ENCODE assay signal across 9 cellular contexts in the genomic region with DNA sequence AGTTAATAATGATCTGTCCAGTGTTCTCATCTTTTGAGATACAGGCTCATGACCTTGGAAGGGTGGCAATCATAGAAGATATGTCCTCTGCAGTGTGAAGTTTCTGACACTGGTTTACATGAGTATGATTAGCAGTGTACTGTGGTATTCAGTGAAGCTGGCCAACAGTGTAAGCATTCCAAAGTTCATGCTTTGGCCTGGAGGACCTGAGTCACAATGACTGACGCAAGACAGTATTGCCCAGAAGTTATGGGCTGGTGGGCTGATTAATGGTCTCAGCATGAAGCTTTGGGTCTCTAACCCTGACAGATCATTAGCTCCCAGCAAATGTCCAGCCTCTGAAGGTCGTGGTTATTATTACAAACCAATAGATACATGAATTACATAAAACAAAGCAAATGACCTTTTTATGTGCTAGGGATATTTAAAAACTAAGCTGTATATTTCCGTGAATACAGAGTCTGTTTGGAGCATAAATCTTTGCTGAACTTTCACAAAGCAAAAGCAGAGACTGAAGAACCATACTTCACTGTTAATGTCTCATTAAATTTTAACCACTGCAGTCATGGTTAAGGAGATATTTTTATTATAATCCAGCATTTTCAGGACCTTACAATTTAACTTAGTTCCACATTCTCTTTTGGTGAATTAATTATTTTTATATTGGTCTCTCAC. TPM values are rescaled to one million over a fixed set of nuclear protein-coding genes. Genes with fewer than 3 reads are reported as not detected.
DNase-seq lines count a peak whose midpoint lies in the region; ATAC-seq and TF ChIP-seq lines count a peak whose summit lies in the region.
"Had no signal": no experiment of that assay in that cellular context is flagged by ENCODE, and none has a peak within 500 bp of the region (broad histone marks: within the 10 kb centered on the region; RNA-seq: fewer than 3 reads in every experiment).

No MANE protein-coding gene starts in this region.

- CTCF ChIA-PET in Caco-2 (lab: Charles Lee) (interaction anchor here (1.3 kb wide), 1 partner anchor 30 kb away, joined by 3 read pairs; no protein-coding TSS in a partner anchor), RWPE1 (lab: Yijun Ruan, JAX) (interaction anchor here (0.6 kb wide), 1 partner anchor 119 kb away, joined by 3 read pairs; no protein-coding TSS in a partner anchor)

- no TSS peak for BruUV-seq in Caco-2 (replicated peaks; lab: Mats Ljungman, UMichigan)

- H3K4me1 Mint-ChIP-seq in Caco-2 (ENCODE audit: low read depth, unreplicated experiment), result peaks cover 19% of the 10 kb centered on the region

- H3K9me3 Mint-ChIP-seq in Caco-2 (ENCODE audit: unreplicated experiment), result peaks cover 11% of the 10 kb centered on the region

- DNase-seq in Caco-2, result peak; percentile 70 to 78
- peak; percentile 52 for DNase-seq in RWPE1 (ENCODE audit: low spot score)
- DNase-seq in fibroblast of pulmonary artery (ENCODE audit: low read depth), result peak; percentile 91
- DNase-seq in omental fat pad (ENCODE audit: low spot score), result no peak
- no peak for DNase-seq in effector memory CD4-positive, alpha-beta T cell
- no peak for DNase-seq in nucleus accumbens (lab: John Stamatoyannopoulos, UW)
- DNase-seq in SIG-M5 treated with dmso at 0.1 percent for 504 hours (lab: John Stamatoyannopoulos, UW; ENCODE audit: unreplicated experiment), result no peak
- DNase-seq: cerebellar nuclear complex had no signal

- H3K4me3 ChIP-seq in Caco-2 (ENCODE audit: low read depth, low read length) (no peak overlapping the region), fibroblast of pulmonary artery (replicated peaks; ENCODE audit: low read depth, low read length) (no peak overlapping the region)
- no peak overlapping the region for H3K4me3 ChIP-seq in effector memory CD4-positive, alpha-beta T cell (ENCODE audit: insufficient read depth, low read depth, low read length, poor library complexity, severe bottlenecking)

- H3K4me1 ChIP-seq in Caco-2, result peaks cover 25% of the 10 kb centered on the region
- no peaks in the 10 kb centered on the region for H3K4me1 ChIP-seq in effector memory CD4-positive, alpha-beta T cell (ENCODE audit: control insufficient read depth, insufficient read depth, low read length, poor library complexity, severe bottlenecking)

- H3K36me3 ChIP-seq in Caco-2 (ENCODE audit: control insufficient read depth, insufficient read depth, low read length), result no peaks in the 10 kb centered on the region
- H3K36me3 ChIP-seq in effector memory CD4-positive, alpha-beta T cell (ENCODE audit: control insufficient read depth, insufficient read depth, low read length), result no peaks in the 10 kb centered on the region

- no peaks in the 10 kb centered on the region for H3K9me3 ChIP-seq in Caco-2
- no peaks in the 10 kb centered on the region for H3K9me3 ChIP-seq in effector memory CD4-positive, alpha-beta T cell (ENCODE audit: control insufficient read depth, low read length)

- H3K4me3 Mint-ChIP-seq in Caco-2 (ENCODE audit: unreplicated experiment), result no peak overlapping the region

- H3K27me3 ChIP-seq in Caco-2 (replicated peaks; ENCODE audit: control insufficient read depth, insufficient read depth, low read length), result no peaks in the 10 kb centered on the region
- H3K27me3 ChIP-seq in effector memory CD4-positive, alpha-beta T cell (replicated peaks; ENCODE audit: control insufficient read depth, insufficient read depth, low read length, poor library complexity, severe bottlenecking), result no peaks in the 10 kb centered on the region

- no peaks in the 10 kb centered on the region for H3K27me3 Mint-ChIP-seq in Caco-2 (ENCODE audit: insufficient read depth, unreplicated experiment)

- ATAC-seq in omental fat pad (ENCODE audit: low FRiP score), result peak; percentile 87
- ATAC-seq in GM19035 (IDR thresholded peaks at IDR 0.05; ENCODE audit: unreplicated experiment), result no peak

- intact Hi-C loops in Caco-2 (cut with micrococcal nuclease; ENCODE audit: unreplicated experiment), result loop anchor here (2.0 kb wide), 1 partner anchor 35 kb away; no protein-coding TSS in a partner anchor

- H3K36me3 Mint-ChIP-seq in Caco-2 (ENCODE audit: insufficient read depth, unreplicated experiment), result peaks cover 6% of the 10 kb centered on the region

- POLR2A ChIA-PET in Caco-2 (lab: Charles Lee), result no interaction called here
- POLR2A ChIA-PET in RWPE1 (lab: Yijun Ruan, JAX; ENCODE audit: low non-redundant PET), result no interaction called here

- H3K27ac ChIP-seq in RWPE1, result no peak overlapping the region
- no peak overlapping the region for H3K27ac ChIP-seq in effector memory CD4-positive, alpha-beta T cell (ENCODE audit: insufficient read depth, low read length, poor library complexity, severe bottlenecking)

- TF ChIP-seq CTCF in Caco-2 (IDR thresholded peaks at IDR 0.05; ENCODE audit: insufficient read depth in 1 of 2, low read depth in 1 of 2, low read length in 1 of 2, severe bottlenecking in 1 of 2, unreplicated experiment in 1 of 2), result no peak
- no peak for TF ChIP-seq CTCF in RWPE1 (conservative IDR thresholded peaks at IDR 0.05; ENCODE audit: low read depth)
- TF ChIP-seq CTCF in fibroblast of pulmonary artery (IDR thresholded peaks at IDR 0.05; ENCODE audit: low read length, missing control alignments), result no peak
- TF ChIP-seq CTCF in omental fat pad (IDR thresholded peaks at IDR 0.05), result no peak

- H3K27ac Mint-ChIP-seq in Caco-2 (ENCODE audit: unreplicated experiment), result no peak overlapping the region

RNA-seq across cellular contexts. Expression of gene USP47, which starts 28.3 kb away (rescaled TPM):
- total RNA-seq in Caco-2 (2022) (50.4 and 52.8 TPM in 2 replicates), omental fat pad (10 to 100 TPM; 61.0 to 83.3 (median 72.8) TPM)

Comparison
In these comparisons a context has a peak if more than half of its experiments do, and no peak if none do; other contexts are left out.
1. DNase-seq: peak in Caco-2 (2 of 2), RWPE1 (single experiment) and fibroblast of pulmonary artery (single experiment); none in omental fat pad (single experiment), effector memory CD4-positive, alpha-beta T cell (0 of 3), nucleus accumbens (0 of 56) and SIG-M5 treated with dmso at 0.1 percent for 504 hours (single experiment).